15 cellular contexts compared by ENCODE assay signal in genomic region chr2:10934308-10934978, GRCh38. TPM values are rescaled to one million over a fixed set of nuclear protein-coding genes. Genes with fewer than 3 reads are reported as not detected.
"Had no signal": no experiment of that assay in that cellular context is flagged by ENCODE, and none has a peak within 500 bp of the region (broad histone marks: within the 10 kb centered on the region; RNA-seq: fewer than 3 reads in every experiment).

No MANE protein-coding gene starts in this region.

- H3K4me1 ChIP-seq: colonic mucosa, transverse colon had no signal

- H3K4me1 Mint-ChIP-seq: activated naive CD4-positive, alpha-beta T cell treated with anti-CD3 and anti-CD28 coated beads, Interleukin-2, amount 10 ng/mL, durations not matched to agents 7 days and 5 days; natural killer cell had no signal

- H3K4me3 Mint-ChIP-seq: activated naive CD4-positive, alpha-beta T cell treated with anti-CD3 and anti-CD28 coated beads, Interleukin-2, amount 10 ng/mL, durations not matched to agents 7 days and 5 days; activated T-helper 1 cell treated with anti-CD3 and anti-CD28 coated beads, Interleukin-12 subunit alpha, Interleukin-12 subunit beta, Interleukin-2, Interleukin-4 antibody, amounts not matched to agents 30 ng/mL and 10 ng/mL and 1 ng/mL, durations not matched to agents 14 hours and 24 hours and 36 hours; natural killer cell had no signal

- ATAC-seq: mucosa of descending colon, natural killer cell, psoas muscle had no signal

- H3K4me3 ChIP-seq: colonic mucosa, heart left ventricle, mucosa of descending colon, psoas muscle, transverse colon had no signal

- H3K36me3 Mint-ChIP-seq: activated naive CD4-positive, alpha-beta T cell treated with anti-CD3 and anti-CD28 coated beads, Interleukin-2, amount 10 ng/mL, durations not matched to agents 7 days and 5 days had no signal

- H3K27me3 ChIP-seq: colonic mucosa, transverse colon had no signal

- DNase-seq: activated CD4-positive, alpha-beta T cell treated with anti-CD3 and anti-CD28 coated beads for 4 hours; activated naive CD4-positive, alpha-beta T cell treated with anti-CD3 and anti-CD28 coated beads, Interleukin-2, amount 10 ng/mL, durations not matched to agents 7 days and 5 days; colonic mucosa; foreskin melanocyte; mucosa of descending colon; natural killer cell; occipital lobe; psoas muscle; stimulated activated naive CD4-positive, alpha-beta T cell; substantia nigra; T1000; transverse colon had no signal

- H3K36me3 ChIP-seq: colonic mucosa, heart left ventricle, transverse colon, WERI-Rb-1 had no signal

- H3K27ac Mint-ChIP-seq: activated naive CD4-positive, alpha-beta T cell treated with anti-CD3 and anti-CD28 coated beads, Interleukin-2, amount 10 ng/mL, durations not matched to agents 7 days and 5 days; activated T-helper 1 cell treated with anti-CD3 and anti-CD28 coated beads, Interleukin-12 subunit alpha, Interleukin-12 subunit beta, Interleukin-2, Interleukin-4 antibody, amounts not matched to agents 30 ng/mL and 10 ng/mL and 1 ng/mL, durations not matched to agents 14 hours and 24 hours and 36 hours; natural killer cell had no signal

- H3K27ac ChIP-seq: colonic mucosa, heart left ventricle, psoas muscle, transverse colon, WERI-Rb-1 had no signal

- H3K9me3 ChIP-seq: colonic mucosa had no signal

RNA-seq across cellular contexts. Expression of gene KCNF1, which starts 22.7 kb away (rescaled TPM):
- total RNA-seq: activated T-helper 1 cell treated with anti-CD3 and anti-CD28 coated beads, Interleukin-12 subunit alpha, Interleukin-12 subunit beta, Interleukin-2, Interleukin-4 antibody, amounts not matched to agents 30 ng/mL and 10 ng/mL and 1 ng/mL, durations not matched to agents 14 hours and 24 hours and 36 hours; natural killer cell; psoas muscle had no signal
